In the genomic region with DNA sequence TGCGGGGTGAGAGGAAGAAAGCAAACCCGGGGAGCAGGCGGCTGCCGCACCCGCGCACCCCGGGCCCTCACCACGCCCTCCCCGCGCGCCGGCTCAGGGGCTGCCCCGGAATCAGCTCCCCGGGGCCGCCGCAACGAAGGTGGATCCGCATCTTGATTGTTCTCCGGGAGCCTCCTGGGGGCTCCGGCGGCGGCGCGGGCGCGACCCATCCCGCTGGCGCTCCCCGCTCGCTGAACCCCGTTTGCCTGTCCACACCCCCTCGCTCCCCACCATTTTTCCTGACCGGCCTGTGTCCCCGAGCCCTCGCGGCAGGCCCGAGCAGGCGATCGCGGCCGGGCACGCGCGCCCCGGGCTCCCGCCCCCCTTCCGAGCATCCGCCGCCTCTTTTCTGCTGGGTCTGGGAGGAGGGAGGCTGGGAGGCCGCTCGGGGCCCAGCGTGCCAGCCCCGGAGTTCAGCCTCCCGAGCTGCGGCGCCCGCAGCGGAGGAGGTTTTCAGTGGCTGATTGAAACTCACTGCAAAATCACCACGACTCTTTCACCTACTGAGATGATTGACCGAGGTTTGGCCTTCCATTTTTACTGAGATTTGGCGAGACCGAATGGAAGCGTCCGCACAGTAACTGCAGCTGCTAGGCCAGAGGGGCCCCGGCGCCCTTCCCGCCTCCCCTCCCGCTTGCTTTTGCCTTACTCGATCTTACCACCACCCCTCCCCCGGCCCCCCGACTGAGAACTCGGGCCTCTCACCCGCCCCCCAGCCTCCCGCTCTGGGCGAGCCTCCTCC, we compare ENCODE assay signal across 8 cellular contexts. TPM values are rescaled to one million over a fixed set of nuclear protein-coding genes. Genes with fewer than 3 reads are reported as not detected.
A peak's percentile ranks its signal among the peaks of the same experiment; 100 is the strongest.
DNase-seq lines count a peak whose midpoint lies in the region; ATAC-seq and TF ChIP-seq lines count a peak whose summit lies in the region.

No MANE protein-coding gene starts in this region.

- peaks cover 3% of the 10 kb centered on the region for H3K36me3 Mint-ChIP-seq in activated naive CD4-positive, alpha-beta T cell treated with anti-CD3 and anti-CD28 coated beads for 36 hours (ENCODE audit: low read depth)

- peak; percentile 55 for ATAC-seq in HG02798 (IDR thresholded peaks at IDR 0.05; ENCODE audit: poor library complexity, unreplicated experiment)
- peak; percentile 60 for ATAC-seq in left lung
- no peak for ATAC-seq in HG02870 (IDR thresholded peaks at IDR 0.05; ENCODE audit: unreplicated experiment)
- no peak for ATAC-seq in HG03457 (IDR thresholded peaks at IDR 0.05; ENCODE audit: unreplicated experiment)

- peak overlapping the region; percentile 86 for H3K4me3 ChIP-seq in A673 (ENCODE audit: low read depth, low read length, poor library complexity, severe bottlenecking)
- peak overlapping the region; percentile 5 to 25 for H3K4me3 ChIP-seq in left lung

- H3K4me1 ChIP-seq in A673 (ENCODE audit: insufficient read depth, low read length, poor library complexity, severe bottlenecking) (peaks cover 22% of the 10 kb centered on the region), left lung (peaks cover 5 to 32% of the 10 kb centered on the region in 2 donors)

- no TSS peak for BruUV-seq in A673 (replicated peaks; lab: Mats Ljungman, UMichigan)

- peaks cover 13% of the 10 kb centered on the region for H3K4me1 Mint-ChIP-seq in activated naive CD4-positive, alpha-beta T cell treated with anti-CD3 and anti-CD28 coated beads for 36 hours (ENCODE audit: low read depth)

- TF ChIP-seq CTCF in A673 (conservative IDR thresholded peaks at IDR 0.05; ENCODE audit: low read depth, low read length) (no peak), left lung (IDR thresholded peaks at IDR 0.05) (no peak)

- H3K9me3 Mint-ChIP-seq in activated naive CD4-positive, alpha-beta T cell treated with anti-CD3 and anti-CD28 coated beads for 36 hours, result no peaks in the 10 kb centered on the region

- H3K27ac ChIP-seq in A673 (ENCODE audit: low read depth, low read length, poor library complexity, severe bottlenecking) (peak overlapping the region; percentile 83), left lung (no peak overlapping the region)

- no peaks in the 10 kb centered on the region for H3K27me3 ChIP-seq in A673 (replicated peaks; ENCODE audit: insufficient read depth, low read depth, low read length, poor library complexity)
- peaks cover 70 to 99% of the 10 kb centered on the region in 2 donors for H3K27me3 ChIP-seq in left lung

- no peak overlapping the region for H3K27ac Mint-ChIP-seq in activated naive CD4-positive, alpha-beta T cell treated with anti-CD3 and anti-CD28 coated beads for 36 hours

- H3K27me3 Mint-ChIP-seq in activated naive CD4-positive, alpha-beta T cell treated with anti-CD3 and anti-CD28 coated beads for 36 hours (ENCODE audit: low read depth), result peaks cover 63% of the 10 kb centered on the region

- CTCF ChIA-PET in A673 (lab: Charles Lee), result interaction anchor here (0.6 kb wide), 1 partner anchor 860 kb away, joined by 3 read pairs; no protein-coding TSS in a partner anchor
- CTCF ChIA-PET in activated naive CD4-positive, alpha-beta T cell treated with anti-CD3 and anti-CD28 coated beads for 36 hours (lab: Charles Lee), result no interaction called here

- H3K9me3 ChIP-seq in A673 (ENCODE audit: low read depth, low read length, poor library complexity, severe bottlenecking), result no peaks in the 10 kb centered on the region
- no peaks in the 10 kb centered on the region for H3K9me3 ChIP-seq in left lung

- intact Hi-C loops in A673 (cut with micrococcal nuclease; ENCODE audit: unreplicated experiment), result loop anchor here (10.0 kb wide), 6 partner anchors 138 to 1962 kb away; no protein-coding TSS in a partner anchor
- intact Hi-C loops in left lung (cut with DNase I), result no loop called here
- intact Hi-C loops in activated naive CD4-positive, alpha-beta T cell treated with anti-CD3 and anti-CD28 coated beads for 36 hours (cut with micrococcal nuclease), result no loop called here

- DNase-seq in A673 (ENCODE audit: low spot score) (peak; percentile 79), amniotic epithelial cell (ENCODE audit: low read depth) (peak; percentile 69), left lung (peak in 1 of 2 donors; percentile 71), NCI-H2029 treated with DMSO at 0.1 percent for 48 hours (lab: John Stamatoyannopoulos, UW) (no peak)
- no peak for DNase-seq in activated naive CD4-positive, alpha-beta T cell treated with anti-CD3 and anti-CD28 coated beads for 36 hours

- POLR2A ChIA-PET in A673 (lab: Charles Lee; ENCODE audit: low non-redundant PET), result interaction anchor here (0.7 kb wide), 1 partner anchor 521 kb away, joined by 3 read pairs; no protein-coding TSS in a partner anchor

- H3K36me3 ChIP-seq in A673 (ENCODE audit: insufficient read depth, low read length, poor library complexity, severe bottlenecking) (peaks cover 9% of the 10 kb centered on the region), left lung (no peaks in the 10 kb centered on the region)

- H3K4me3 Mint-ChIP-seq in activated naive CD4-positive, alpha-beta T cell treated with anti-CD3 and anti-CD28 coated beads for 36 hours, result no peak overlapping the region

RNA-seq across cellular contexts. Expression of a gene that starts 4.7 kb away (rescaled TPM):
- total RNA-seq in A673 (2021), result 73.9 and 75.1 TPM in 2 replicates
- under 1 TPM; 0.05 to 0.23 TPM for total RNA-seq in left lung
- total RNA-seq in activated naive CD4-positive, alpha-beta T cell treated with anti-CD3 and anti-CD28 coated beads for 36 hours, result not detected

Comparison
In these comparisons a context has a peak if more than half of its experiments do, and no peak if none do; other contexts are left out.
1. DNase-seq: peak in A673 (single experiment) and amniotic epithelial cell (single experiment); none in activated naive CD4-positive, alpha-beta T cell treated with anti-CD3 and anti-CD28 coated beads for 36 hours (single experiment) and NCI-H2029 treated with DMSO at 0.1 percent for 48 hours (single experiment).
2. ATAC-seq: peak in HG02798 (single experiment) and left lung (single experiment); none in HG02870 (single experiment) and HG03457 (single experiment).
3. RNA of a gene that starts 4.7 kb away (total RNA-seq): 73.9 to 75.1 TPM in A673; 0.05 to 0.23 TPM in left lung and not detected in activated naive CD4-positive, alpha-beta T cell treated with anti-CD3 and anti-CD28 coated beads for 36 hours; every median in the first group is over 10 times any median in the second.